In the genomic region with DNA sequence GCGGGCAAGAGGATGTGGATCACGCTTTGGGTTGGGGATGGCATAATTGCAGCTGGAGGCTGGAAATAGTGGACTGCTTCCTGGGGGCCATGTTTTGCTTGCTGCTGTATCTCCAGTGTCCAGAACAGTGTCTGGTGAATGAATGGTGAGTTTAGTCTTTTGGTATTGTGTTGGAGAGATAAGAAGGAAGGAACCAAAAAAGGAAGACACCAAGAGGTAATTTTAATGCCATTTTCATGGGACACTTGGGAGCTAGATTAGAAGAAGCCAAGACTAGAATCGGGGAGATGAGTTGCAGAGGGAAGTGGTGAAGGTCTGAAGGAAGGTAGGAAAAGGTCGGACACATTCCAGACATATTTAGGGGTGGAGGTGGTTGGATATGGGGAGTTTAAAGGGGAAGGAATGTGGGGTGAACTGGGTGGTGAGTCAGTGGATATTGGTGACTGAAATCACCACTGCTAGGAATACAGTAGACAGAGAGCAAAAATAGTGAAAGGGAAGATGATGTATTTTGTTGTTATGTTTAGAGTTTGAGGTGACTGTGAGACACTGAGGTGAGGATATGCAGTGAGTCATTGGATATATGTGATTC, we compare ENCODE assay signal across 1 cellular context.
TF ChIP-seq lines count a peak whose summit lies in the region.

No MANE protein-coding gene starts in this region.

TF ChIP-seq in K562, 482 proteins besides CTCF, POLR2A, EP300 and RAD21 (continued from another document and continues in another):
- TF ChIP-seq, protein P1, sequence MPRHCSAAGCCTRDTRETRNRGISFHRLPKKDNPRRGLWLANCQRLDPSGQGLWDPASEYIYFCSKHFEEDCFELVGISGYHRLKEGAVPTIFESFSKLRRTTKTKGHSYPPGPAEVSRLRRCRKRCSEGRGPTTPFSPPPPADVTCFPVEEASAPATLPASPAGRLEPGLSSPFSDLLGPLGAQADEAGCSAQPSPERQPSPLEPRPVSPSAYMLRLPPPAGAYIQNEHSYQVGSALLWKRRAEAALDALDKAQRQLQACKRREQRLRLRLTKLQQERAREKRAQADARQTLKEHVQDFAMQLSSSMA (CRISPR knock-in tag; IDR thresholded peaks at IDR 0.05), result no peak
- TF ChIP-seq MEF2D (tag; conservative IDR thresholded peaks at IDR 0.05; ENCODE audit: low read depth), result 0 out of 2 replicates have a peak, but pooled peaks have one; percentile 19
- peak; percentile 46 for TF ChIP-seq NUFIP1 (IDR thresholded peaks at IDR 0.05; ENCODE audit: partially characterized antibody)
- no peak for TF ChIP-seq ZNF707 (CRISPR knock-in tag; conservative IDR thresholded peaks at IDR 0.05)
- no peak for TF ChIP-seq CBX5 (IDR thresholded peaks at IDR 0.05; ENCODE audit: borderline replicate concordance, low read depth)
- 0 out of 2 replicates have a peak, but pooled peaks have one; percentile 6 for TF ChIP-seq JUND (IDR thresholded peaks at IDR 0.05; ENCODE audit: borderline replicate concordance, low read depth, low read length)
- no peak; the same call in 1 of the 3 replicates for TF ChIP-seq JUND (tag; IDR thresholded peaks at IDR 0.05; ENCODE audit: borderline replicate concordance, low read depth, low read length)
- TF ChIP-seq TEAD4 (IDR thresholded peaks at IDR 0.05; ENCODE audit: low read length), result peak; percentile 77
- no peak for TF ChIP-seq TEAD4 (CRISPR knock-in tag; IDR thresholded peaks at IDR 0.05; ENCODE audit: borderline replicate concordance)
- TF ChIP-seq DMBX1 (CRISPR knock-in tag; IDR thresholded peaks at IDR 0.05; ENCODE audit: borderline replicate concordance), result peak; percentile 58
- TF ChIP-seq RBM39 (optimal IDR thresholded peaks at IDR 0.05; ENCODE audit: low read depth, low read length), result no peak
- TF ChIP-seq, protein P2, sequence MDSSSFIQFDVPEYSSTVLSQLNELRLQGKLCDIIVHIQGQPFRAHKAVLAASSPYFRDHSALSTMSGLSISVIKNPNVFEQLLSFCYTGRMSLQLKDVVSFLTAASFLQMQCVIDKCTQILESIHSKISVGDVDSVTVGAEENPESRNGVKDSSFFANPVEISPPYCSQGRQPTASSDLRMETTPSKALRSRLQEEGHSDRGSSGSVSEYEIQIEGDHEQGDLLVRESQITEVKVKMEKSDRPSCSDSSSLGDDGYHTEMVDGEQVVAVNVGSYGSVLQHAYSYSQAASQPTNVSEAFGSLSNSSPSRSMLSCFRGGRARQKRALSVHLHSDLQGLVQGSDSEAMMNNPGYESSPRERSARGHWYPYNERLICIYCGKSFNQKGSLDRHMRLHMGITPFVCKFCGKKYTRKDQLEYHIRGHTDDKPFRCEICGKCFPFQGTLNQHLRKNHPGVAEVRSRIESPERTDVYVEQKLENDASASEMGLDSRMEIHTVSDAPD (CRISPR knock-in tag; IDR thresholded peaks at IDR 0.05), result peak; percentile 88
- peak; percentile 48 for TF ChIP-seq NFIC (IDR thresholded peaks at IDR 0.05)
- TF ChIP-seq DPF2 (IDR thresholded peaks at IDR 0.05), result peak; percentile 79
- TF ChIP-seq, protein P3, sequence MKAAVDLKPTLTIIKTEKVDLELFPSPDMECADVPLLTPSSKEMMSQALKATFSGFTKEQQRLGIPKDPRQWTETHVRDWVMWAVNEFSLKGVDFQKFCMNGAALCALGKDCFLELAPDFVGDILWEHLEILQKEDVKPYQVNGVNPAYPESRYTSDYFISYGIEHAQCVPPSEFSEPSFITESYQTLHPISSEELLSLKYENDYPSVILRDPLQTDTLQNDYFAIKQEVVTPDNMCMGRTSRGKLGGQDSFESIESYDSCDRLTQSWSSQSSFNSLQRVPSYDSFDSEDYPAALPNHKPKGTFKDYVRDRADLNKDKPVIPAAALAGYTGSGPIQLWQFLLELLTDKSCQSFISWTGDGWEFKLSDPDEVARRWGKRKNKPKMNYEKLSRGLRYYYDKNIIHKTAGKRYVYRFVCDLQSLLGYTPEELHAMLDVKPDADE (conservative IDR thresholded peaks at IDR 0.05; ENCODE audit: control insufficient read depth, low read depth, low read length), result no peak
- TF ChIP-seq, protein P4, sequence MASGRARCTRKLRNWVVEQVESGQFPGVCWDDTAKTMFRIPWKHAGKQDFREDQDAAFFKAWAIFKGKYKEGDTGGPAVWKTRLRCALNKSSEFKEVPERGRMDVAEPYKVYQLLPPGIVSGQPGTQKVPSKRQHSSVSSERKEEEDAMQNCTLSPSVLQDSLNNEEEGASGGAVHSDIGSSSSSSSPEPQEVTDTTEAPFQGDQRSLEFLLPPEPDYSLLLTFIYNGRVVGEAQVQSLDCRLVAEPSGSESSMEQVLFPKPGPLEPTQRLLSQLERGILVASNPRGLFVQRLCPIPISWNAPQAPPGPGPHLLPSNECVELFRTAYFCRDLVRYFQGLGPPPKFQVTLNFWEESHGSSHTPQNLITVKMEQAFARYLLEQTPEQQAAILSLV (tag; IDR thresholded peaks at IDR 0.05), result no peak
- no peak for TF ChIP-seq MEF2A (IDR thresholded peaks at IDR 0.05; ENCODE audit: control insufficient read depth, low read depth, low read length)
- no peak for TF ChIP-seq HSF4 (CRISPR knock-in tag; IDR thresholded peaks at IDR 0.05; ENCODE audit: borderline replicate concordance)
- no peak for TF ChIP-seq WHSC1 (IDR thresholded peaks at IDR 0.05; ENCODE audit: low read length)
- TF ChIP-seq SRSF7 (optimal IDR thresholded peaks at IDR 0.05; ENCODE audit: low read depth, low read length), result no peak
- TF ChIP-seq ZNF24 (IDR thresholded peaks at IDR 0.05), result no peak
- no peak for TF ChIP-seq ZNF324 (CRISPR knock-in tag; IDR thresholded peaks at IDR 0.05)
- TF ChIP-seq, protein P5, sequence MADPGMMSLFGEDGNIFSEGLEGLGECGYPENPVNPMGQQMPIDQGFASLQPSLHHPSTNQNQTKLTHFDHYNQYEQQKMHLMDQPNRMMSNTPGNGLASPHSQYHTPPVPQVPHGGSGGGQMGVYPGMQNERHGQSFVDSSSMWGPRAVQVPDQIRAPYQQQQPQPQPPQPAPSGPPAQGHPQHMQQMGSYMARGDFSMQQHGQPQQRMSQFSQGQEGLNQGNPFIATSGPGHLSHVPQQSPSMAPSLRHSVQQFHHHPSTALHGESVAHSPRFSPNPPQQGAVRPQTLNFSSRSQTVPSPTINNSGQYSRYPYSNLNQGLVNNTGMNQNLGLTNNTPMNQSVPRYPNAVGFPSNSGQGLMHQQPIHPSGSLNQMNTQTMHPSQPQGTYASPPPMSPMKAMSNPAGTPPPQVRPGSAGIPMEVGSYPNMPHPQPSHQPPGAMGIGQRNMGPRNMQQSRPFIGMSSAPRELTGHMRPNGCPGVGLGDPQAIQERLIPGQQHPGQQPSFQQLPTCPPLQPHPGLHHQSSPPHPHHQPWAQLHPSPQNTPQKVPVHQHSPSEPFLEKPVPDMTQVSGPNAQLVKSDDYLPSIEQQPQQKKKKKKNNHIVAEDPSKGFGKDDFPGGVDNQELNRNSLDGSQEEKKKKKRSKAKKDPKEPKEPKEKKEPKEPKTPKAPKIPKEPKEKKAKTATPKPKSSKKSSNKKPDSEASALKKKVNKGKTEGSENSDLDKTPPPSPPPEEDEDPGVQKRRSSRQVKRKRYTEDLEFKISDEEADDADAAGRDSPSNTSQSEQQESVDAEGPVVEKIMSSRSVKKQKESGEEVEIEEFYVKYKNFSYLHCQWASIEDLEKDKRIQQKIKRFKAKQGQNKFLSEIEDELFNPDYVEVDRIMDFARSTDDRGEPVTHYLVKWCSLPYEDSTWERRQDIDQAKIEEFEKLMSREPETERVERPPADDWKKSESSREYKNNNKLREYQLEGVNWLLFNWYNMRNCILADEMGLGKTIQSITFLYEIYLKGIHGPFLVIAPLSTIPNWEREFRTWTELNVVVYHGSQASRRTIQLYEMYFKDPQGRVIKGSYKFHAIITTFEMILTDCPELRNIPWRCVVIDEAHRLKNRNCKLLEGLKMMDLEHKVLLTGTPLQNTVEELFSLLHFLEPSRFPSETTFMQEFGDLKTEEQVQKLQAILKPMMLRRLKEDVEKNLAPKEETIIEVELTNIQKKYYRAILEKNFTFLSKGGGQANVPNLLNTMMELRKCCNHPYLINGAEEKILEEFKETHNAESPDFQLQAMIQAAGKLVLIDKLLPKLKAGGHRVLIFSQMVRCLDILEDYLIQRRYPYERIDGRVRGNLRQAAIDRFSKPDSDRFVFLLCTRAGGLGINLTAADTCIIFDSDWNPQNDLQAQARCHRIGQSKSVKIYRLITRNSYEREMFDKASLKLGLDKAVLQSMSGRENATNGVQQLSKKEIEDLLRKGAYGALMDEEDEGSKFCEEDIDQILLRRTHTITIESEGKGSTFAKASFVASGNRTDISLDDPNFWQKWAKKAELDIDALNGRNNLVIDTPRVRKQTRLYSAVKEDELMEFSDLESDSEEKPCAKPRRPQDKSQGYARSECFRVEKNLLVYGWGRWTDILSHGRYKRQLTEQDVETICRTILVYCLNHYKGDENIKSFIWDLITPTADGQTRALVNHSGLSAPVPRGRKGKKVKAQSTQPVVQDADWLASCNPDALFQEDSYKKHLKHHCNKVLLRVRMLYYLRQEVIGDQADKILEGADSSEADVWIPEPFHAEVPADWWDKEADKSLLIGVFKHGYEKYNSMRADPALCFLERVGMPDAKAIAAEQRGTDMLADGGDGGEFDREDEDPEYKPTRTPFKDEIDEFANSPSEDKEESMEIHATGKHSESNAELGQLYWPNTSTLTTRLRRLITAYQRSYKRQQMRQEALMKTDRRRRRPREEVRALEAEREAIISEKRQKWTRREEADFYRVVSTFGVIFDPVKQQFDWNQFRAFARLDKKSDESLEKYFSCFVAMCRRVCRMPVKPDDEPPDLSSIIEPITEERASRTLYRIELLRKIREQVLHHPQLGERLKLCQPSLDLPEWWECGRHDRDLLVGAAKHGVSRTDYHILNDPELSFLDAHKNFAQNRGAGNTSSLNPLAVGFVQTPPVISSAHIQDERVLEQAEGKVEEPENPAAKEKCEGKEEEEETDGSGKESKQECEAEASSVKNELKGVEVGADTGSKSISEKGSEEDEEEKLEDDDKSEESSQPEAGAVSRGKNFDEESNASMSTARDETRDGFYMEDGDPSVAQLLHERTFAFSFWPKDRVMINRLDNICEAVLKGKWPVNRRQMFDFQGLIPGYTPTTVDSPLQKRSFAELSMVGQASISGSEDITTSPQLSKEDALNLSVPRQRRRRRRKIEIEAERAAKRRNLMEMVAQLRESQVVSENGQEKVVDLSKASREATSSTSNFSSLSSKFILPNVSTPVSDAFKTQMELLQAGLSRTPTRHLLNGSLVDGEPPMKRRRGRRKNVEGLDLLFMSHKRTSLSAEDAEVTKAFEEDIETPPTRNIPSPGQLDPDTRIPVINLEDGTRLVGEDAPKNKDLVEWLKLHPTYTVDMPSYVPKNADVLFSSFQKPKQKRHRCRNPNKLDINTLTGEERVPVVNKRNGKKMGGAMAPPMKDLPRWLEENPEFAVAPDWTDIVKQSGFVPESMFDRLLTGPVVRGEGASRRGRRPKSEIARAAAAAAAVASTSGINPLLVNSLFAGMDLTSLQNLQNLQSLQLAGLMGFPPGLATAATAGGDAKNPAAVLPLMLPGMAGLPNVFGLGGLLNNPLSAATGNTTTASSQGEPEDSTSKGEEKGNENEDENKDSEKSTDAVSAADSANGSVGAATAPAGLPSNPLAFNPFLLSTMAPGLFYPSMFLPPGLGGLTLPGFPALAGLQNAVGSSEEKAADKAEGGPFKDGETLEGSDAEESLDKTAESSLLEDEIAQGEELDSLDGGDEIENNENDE (IDR thresholded peaks at IDR 0.05; ENCODE audit: low read depth, low read length), result no peak
- no peak for TF ChIP-seq SNIP1 (IDR thresholded peaks at IDR 0.05; ENCODE audit: low read depth)
- TF ChIP-seq, protein P6, sequence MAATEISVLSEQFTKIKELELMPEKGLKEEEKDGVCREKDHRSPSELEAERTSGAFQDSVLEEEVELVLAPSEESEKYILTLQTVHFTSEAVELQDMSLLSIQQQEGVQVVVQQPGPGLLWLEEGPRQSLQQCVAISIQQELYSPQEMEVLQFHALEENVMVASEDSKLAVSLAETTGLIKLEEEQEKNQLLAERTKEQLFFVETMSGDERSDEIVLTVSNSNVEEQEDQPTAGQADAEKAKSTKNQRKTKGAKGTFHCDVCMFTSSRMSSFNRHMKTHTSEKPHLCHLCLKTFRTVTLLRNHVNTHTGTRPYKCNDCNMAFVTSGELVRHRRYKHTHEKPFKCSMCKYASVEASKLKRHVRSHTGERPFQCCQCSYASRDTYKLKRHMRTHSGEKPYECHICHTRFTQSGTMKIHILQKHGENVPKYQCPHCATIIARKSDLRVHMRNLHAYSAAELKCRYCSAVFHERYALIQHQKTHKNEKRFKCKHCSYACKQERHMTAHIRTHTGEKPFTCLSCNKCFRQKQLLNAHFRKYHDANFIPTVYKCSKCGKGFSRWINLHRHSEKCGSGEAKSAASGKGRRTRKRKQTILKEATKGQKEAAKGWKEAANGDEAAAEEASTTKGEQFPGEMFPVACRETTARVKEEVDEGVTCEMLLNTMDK (IDR thresholded peaks at IDR 0.05; ENCODE audit: borderline replicate concordance, insufficient read depth, low read depth, low read length, poor library complexity, severe bottlenecking), result no peak
